Comparison of ENCODE assay signal across 26 cellular contexts in genomic region chrX:18875256-18875878, GRCh38.
A peak's percentile ranks its signal among the peaks of the same experiment; 100 is the strongest.
DNase-seq lines count a peak whose midpoint lies in the region; ATAC-seq and TF ChIP-seq lines count a peak whose summit lies in the region.
"Had no signal": no experiment of that assay in that cellular context is flagged by ENCODE, and none has a peak within 500 bp of the region (broad histone marks: within the 10 kb centered on the region; RNA-seq: fewer than 3 reads in every experiment).

No MANE protein-coding gene starts in this region.

- peaks cover 26% of the 10 kb centered on the region for H3K4me1 Mint-ChIP-seq in brain
- H3K4me1 Mint-ChIP-seq: CD4-positive, CD25-positive, alpha-beta regulatory T cell; neural progenitor cell had no signal

- H3K27me3 Mint-ChIP-seq in brain: peaks cover 3% of the 10 kb centered on the region
- H3K27me3 Mint-ChIP-seq: activated naive CD8-positive, alpha-beta T cell; stimulated activated naive CD8-positive, alpha-beta T cell treated with anti-CD3 and anti-CD28 coated beads, Interleukin-15, amount 100 ng/mL, for 72 hours had no signal

- H3K27ac ChIP-seq in SK-N-SH (ENCODE audit: low read depth in 2 of 2, low read length in 1 of 2) (peak overlapping the region in 1 of 2 experiments; percentile 64; a peak in 2 of 4 replicates), thoracic aorta (peak overlapping the region; percentile 53 to 94), heart left ventricle (no peak overlapping the region)
- H3K27ac ChIP-seq: dorsolateral prefrontal cortex, lower lobe of right lung, neural progenitor cell, sigmoid colon, SK-N-MC had no signal

- no peaks in the 10 kb centered on the region for H3K9me3 ChIP-seq in SK-N-SH
- no peaks in the 10 kb centered on the region for H3K9me3 ChIP-seq in thoracic aorta
- no peaks in the 10 kb centered on the region for H3K9me3 ChIP-seq in heart left ventricle
- H3K9me3 ChIP-seq: lower lobe of right lung, sigmoid colon, tibial artery had no signal

- H3K4me3 Mint-ChIP-seq in brain: no peak overlapping the region
- H3K4me3 Mint-ChIP-seq: activated naive CD8-positive, alpha-beta T cell; CD4-positive, CD25-positive, alpha-beta regulatory T cell; stimulated activated naive CD8-positive, alpha-beta T cell treated with anti-CD3 and anti-CD28 coated beads, Interleukin-15, amount 100 ng/mL, for 72 hours had no signal

- no peak for TF ChIP-seq POLR2A in heart left ventricle (IDR thresholded peaks at IDR 0.05)

- DNase-seq in SK-N-SH (peak; percentile 49), NCI-H2171 treated with DMSO at 0.1 percent for 48 hours (lab: John Stamatoyannopoulos, UW) (peak; percentile 59), thoracic aorta (ENCODE audit: low spot score) (no peak), UCSD-AML1 (lab: John Stamatoyannopoulos, UW; ENCODE audit: unreplicated experiment) (no peak), heart left ventricle (no peak), GM03348 (ENCODE audit: low spot score) (no peak)
- DNase-seq: activated CD4-positive, alpha-beta T cell treated with anti-CD3 and anti-CD28 coated beads, Interleukin-2, amount 50 U/mL, for 1 hour; CD4-positive, CD25-positive, alpha-beta regulatory T cell; central memory CD4-positive, alpha-beta T cell; dorsolateral prefrontal cortex; GF-D8; glutamatergic neuron; H7; lower lobe of right lung; NCI-H2029; NCI-H526 treated with DMSO at 0.1 percent for 48 hours; RPMI8226; sigmoid colon; stimulated activated naive CD8-positive, alpha-beta T cell treated with anti-CD3 and anti-CD28 coated beads, Interleukin-15, amount 100 ng/mL, for 72 hours; tibial artery had no signal

- no peak overlapping the region for H2AFZ ChIP-seq in SK-N-SH (ENCODE audit: low read depth)
- H2AFZ ChIP-seq: neural progenitor cell had no signal

- H3K27me3 ChIP-seq in SK-N-SH (ENCODE audit: insufficient read depth) (peaks cover 10% of the 10 kb centered on the region; the same call in 1 of the 2 replicates), thoracic aorta (replicated peaks; ENCODE audit: insufficient read depth) (no peaks in the 10 kb centered on the region), heart left ventricle (peaks cover 0 to 3% (median 0%) of the 10 kb centered on the region in 9 donors)
- H3K27me3 ChIP-seq: neural progenitor cell, sigmoid colon, tibial artery had no signal

- TF ChIP-seq CTCF in SK-N-SH (IDR thresholded peaks at IDR 0.05) (no peak), brain (conservative IDR thresholded peaks at IDR 0.05) (no peak), thoracic aorta (IDR thresholded peaks at IDR 0.05) (no peak), heart left ventricle (IDR thresholded peaks at IDR 0.05) (no peak)

- no peak overlapping the region for H3K9ac ChIP-seq in SK-N-SH
- H3K9ac ChIP-seq: neural progenitor cell had no signal

- POLR2A ChIA-PET in SK-N-SH (lab: Yijun Ruan, JAX): interaction anchor here (0.8 to 0.9 kb wide), 2 partner anchors 11 to 450 kb away, joined by 3 to 4 read pairs; partner anchors contain the start of gene CDKL5

- ATAC-seq in SK-N-SH treated with all-trans-retinoic acid at 6 μM for 48 hours (no peak), thoracic aorta (ENCODE audit: insufficient number of reproducible peaks, low FRiP score, low read depth) (no peak), heart left ventricle (no peak)
- ATAC-seq: HepG2; lower lobe of right lung; stimulated activated naive CD8-positive, alpha-beta T cell treated with anti-CD3 and anti-CD28 coated beads, Interleukin-15, amount 100 ng/mL, for 72 hours had no signal

- H4K20me1 ChIP-seq in SK-N-SH (ENCODE audit: insufficient read depth): no peaks in the 10 kb centered on the region

- TF ChIP-seq RAD21 in SK-N-SH (IDR thresholded peaks at IDR 0.05; ENCODE audit: low read length): 0 out of 2 replicates have a peak, but pooled peaks have one; percentile 7

- no peaks in the 10 kb centered on the region for H3K79me2 ChIP-seq in SK-N-SH (ENCODE audit: insufficient read depth)

- H3K4me1 ChIP-seq in SK-N-SH (ENCODE audit: control insufficient read depth in 1 of 2, insufficient read depth in 2 of 2, low read depth in 1 of 2, low read length in 1 of 2) (peaks cover 14 to 51% of the 10 kb centered on the region in 2 experiments; a peak in 3 of 4 replicates), thoracic aorta (ENCODE audit: control insufficient read depth in 1 of 2, low read depth in 2 of 2) (peaks cover 11 to 39% of the 10 kb centered on the region in 2 donors), heart left ventricle (peaks cover 0 to 25% (median 10%) of the 10 kb centered on the region in 12 donors)
- H3K4me1 ChIP-seq: lower lobe of right lung, neural progenitor cell had no signal

- H3K36me3 ChIP-seq in SK-N-SH (replicated peaks in 1 of 2; ENCODE audit: control insufficient read depth in 1 of 2, insufficient read depth in 2 of 2, low read length in 1 of 2) (no peaks in the 10 kb centered on the region), thoracic aorta (no peaks in the 10 kb centered on the region), heart left ventricle (no peaks in the 10 kb centered on the region)
- H3K36me3 ChIP-seq: lower lobe of right lung, neural progenitor cell, sigmoid colon, tibial artery had no signal

- H3K4me3 ChIP-seq in SK-N-SH (ENCODE audit: low read depth in 2 of 2, low read length in 1 of 2) (no peak overlapping the region), thoracic aorta (no peak overlapping the region), heart left ventricle (no peak overlapping the region)
- H3K4me3 ChIP-seq: dorsolateral prefrontal cortex, lower lobe of right lung, neural progenitor cell, sigmoid colon, SK-N-MC, tibial artery had no signal

- no peak for TF ChIP-seq EP300 in SK-N-SH (IDR thresholded peaks at IDR 0.05; ENCODE audit: borderline replicate concordance in 1 of 2, low read depth in 1 of 2, low read length in 1 of 2)

- WGBS in SK-N-SH (ENCODE audit: low lambda C conversion rate): 70% methylated on average over 14 of the region's 15 CpGs
- 74 to 82% (median 79%) methylated on average over 15 of the region's 15 CpGs for WGBS in heart left ventricle, 4 donors

- H3K4me2 ChIP-seq in SK-N-SH: no peak overlapping the region
- H3K4me2 ChIP-seq: neural progenitor cell had no signal

- CTCF ChIA-PET in SK-N-SH (lab: Yijun Ruan, JAX): interaction anchor here (0.7 to 2.0 kb wide), 2 partner anchors 13 to 22 kb away, joined by 3 to 7 read pairs; no protein-coding TSS in a partner anchor

- H3K36me3 Mint-ChIP-seq in brain: no peaks in the 10 kb centered on the region
- H3K36me3 Mint-ChIP-seq: activated naive CD8-positive, alpha-beta T cell; CD4-positive, CD25-positive, alpha-beta regulatory T cell; neural progenitor cell had no signal

- peaks cover under 1 to 19% (median 3%) of the 10 kb centered on the region in 5 experiments for H3K9me3 Mint-ChIP-seq in brain
- H3K9me3 Mint-ChIP-seq: stimulated activated naive CD8-positive, alpha-beta T cell treated with anti-CD3 and anti-CD28 coated beads, Interleukin-15, amount 100 ng/mL, for 72 hours had no signal

- no peaks in the 10 kb centered on the region for H3K9me2 ChIP-seq in SK-N-SH

- intact Hi-C loops in heart left ventricle (cut with DNase I): loop anchor here in 1 of 10 donors (10.0 kb wide), 1 partner anchor 201 kb away; the partner anchor contains the start of gene RS1

- peaks cover 6% of the 10 kb centered on the region for H3F3A ChIP-seq in SK-N-SH (replicated peaks; ENCODE audit: insufficient read depth)

- H3K27ac Mint-ChIP-seq in brain: peak overlapping the region in 3 of 5 experiments; percentile 76 to 96 (median 88)
- H3K27ac Mint-ChIP-seq: activated naive CD8-positive, alpha-beta T cell; neural progenitor cell had no signal

TF ChIP-seq in SK-N-SH, 30 proteins besides CTCF, POLR2A, EP300 and RAD21 (continues in another document):
- no peak for TF ChIP-seq JUND (IDR thresholded peaks at IDR 0.05)

TF ChIP-seq in SK-N-SH treated with all-trans-retinoic acid at 6 μM for 48 hours, 23 proteins besides CTCF, POLR2A, EP300 and RAD21:
- TF ChIP-seq CSRNP3 (CRISPR knock-in tag; IDR thresholded peaks at IDR 0.05) (no peak), CSDC2 (CRISPR knock-in tag; IDR thresholded peaks at IDR 0.05) (no peak), TSHZ2 (CRISPR knock-in tag; IDR thresholded peaks at IDR 0.05) (no peak), OSR1 (CRISPR knock-in tag; IDR thresholded peaks at IDR 0.05) (no peak)
TF ChIP-seq in SK-N-SH treated with all-trans-retinoic acid at 6 μM for 48 hours: peak in this region for 0.

Comparison
In these comparisons a context has a peak if more than half of its experiments do, and no peak if none do; other contexts are left out.
1. DNase-seq: peak in SK-N-SH (single experiment) and NCI-H2171 treated with DMSO at 0.1 percent for 48 hours (single experiment); none in thoracic aorta (single experiment), UCSD-AML1 (single experiment), heart left ventricle (0 of 5) and GM03348 (single experiment).
2. H3K27ac ChIP-seq: peak in thoracic aorta (2 of 2); none in heart left ventricle (0 of 12).